In genomic region chr3:20958161-20958560, GRCh38 we compare ENCODE assay signal across 35 cellular contexts.
"Had no signal": no experiment of that assay in that cellular context is flagged by ENCODE, and none has a peak within 500 bp of the region (broad histone marks: within the 10 kb centered on the region; RNA-seq: fewer than 3 reads in every experiment).

No MANE protein-coding gene starts in this region.

- H3K36me3 ChIP-seq: MG63 had no signal

- H3K4me3 ChIP-seq: MG63 had no signal

- DNase-seq: Karpas-422, Kasumi-1, MG63, MM.1S, MV-4-11, NCI-H1048, NCI-H1092, NCI-H1092 treated with DMSO at 0.1 percent for 48 hours, NCI-H1105, NCI-H1105 treated with DMSO at 0.1 percent for 48 hours, NCI-H1417, NCI-H1417 treated with DMSO at 0.1 percent for 48 hours, NCI-H1436, NCI-H1436 treated with DMSO at 0.1 percent for 48 hours, NCI-H146, NCI-H1694, NCI-H1694 treated with DMSO at 0.1 percent for 48 hours, NCI-H187, NCI-H187 treated with DMSO at 0.1 percent for 48 hours, NCI-H1930, NCI-H2029, NCI-H2029 treated with DMSO at 0.1 percent for 48 hours, NCI-H2081, NCI-H2081 treated with DMSO at 0.1 percent for 48 hours, NCI-H2107, NCI-H2171, NCI-H2171 treated with DMSO at 0.1 percent for 48 hours, NCI-H2227 treated with DMSO at 0.1 percent for 48 hours, NCI-H226, NCI-H345, NCI-H446, NCI-H446 treated with DMSO at 0.1 percent for 48 hours, NCI-H510A, NCI-H510A treated with DMSO at 0.1 percent for 48 hours had no signal

- H3K4me2 ChIP-seq: KMS-11 had no signal

- H3K27me3 ChIP-seq: MG63 had no signal

- H3K27ac ChIP-seq: KMS-11 had no signal
